ENCODE assay signal across 8 cellular contexts in genomic region chr11:57426754-57427691, GRCh38. TPM values are rescaled to one million over a fixed set of nuclear protein-coding genes. Genes with fewer than 3 reads are reported as not detected.
DNase-seq lines count a peak whose midpoint lies in the region; ATAC-seq and TF ChIP-seq lines count a peak whose summit lies in the region.

TSS of gene SLC43A3 (minus strand) at chr11:57427121. CDS start at chr11:57426172, 949 bp downstream.

- H3K4me3 ChIP-seq in DOHH2 (ENCODE audit: low read length) (peak within 1 kb of the TSS; percentile 81), iPS-20b (ENCODE audit: low read length) (peak within 1 kb of the TSS; percentile 63), smooth muscle cell (peak within 1 kb of the TSS; percentile 47)

- DNase-seq in Kasumi-1 (lab: John Stamatoyannopoulos, UW) (peak; percentile 78 to 86), UCSD-AML1 (lab: John Stamatoyannopoulos, UW; ENCODE audit: unreplicated experiment) (peak; percentile 88), MCF 10A (ENCODE audit: unreplicated experiment) (peak; percentile 89), smooth muscle cell (lab: John Stamatoyannopoulos, UW; ENCODE audit: unreplicated experiment) (peak; percentile 7), NCI-H1694 treated with DMSO at 0.1 percent for 48 hours (lab: John Stamatoyannopoulos, UW) (no peak)

- WGBS in smooth muscle cell (ENCODE audit: low lambda C conversion rate) = 5% methylated on average over 38 of the region's 45 CpGs

- CTCF ChIA-PET in MCF 10A (lab: Yijun Ruan, JAX) = interaction anchor here (0.6 to 1.8 kb wide), 13 partner anchors 7 to 1232 kb away, joined by 3 to 14 read pairs (median 4); partner anchors contain the start of gene RTN4RL2

- TSS peak; percentile 76 for BruUV-seq in MCF 10A (replicated peaks; lab: Mats Ljungman, UMichigan)

- H3K27ac Mint-ChIP-seq in MCF 10A (ENCODE audit: low read depth, unreplicated experiment) = peak within 1 kb of the TSS; percentile 98

- peak within 1 kb of the TSS; percentile 84 for H3K4me3 Mint-ChIP-seq in MCF 10A (ENCODE audit: unreplicated experiment)

- no peaks in the 10 kb centered on the region for H3K27me3 Mint-ChIP-seq in MCF 10A (ENCODE audit: insufficient read depth, unreplicated experiment)

- peaks cover 27% of the 10 kb centered on the region for H3K36me3 Mint-ChIP-seq in MCF 10A (ENCODE audit: insufficient read depth, unreplicated experiment)

- H3K9me2 ChIP-seq in DOHH2 (replicated peaks; ENCODE audit: control insufficient read depth, low read length) = no peaks in the 10 kb centered on the region

- H4K20me1 ChIP-seq in DOHH2 (ENCODE audit: control insufficient read depth, insufficient read depth, low read depth, low read length) (peaks cover 10% of the 10 kb centered on the region), smooth muscle cell (ENCODE audit: low read depth) (no peaks in the 10 kb centered on the region)

- TF ChIP-seq CTCF in DOHH2 (IDR thresholded peaks at IDR 0.05; ENCODE audit: low read depth, low read length, poor library complexity, severe bottlenecking) (no peak), MCF 10A (IDR thresholded peaks at IDR 0.05; ENCODE audit: unreplicated experiment) (no peak), smooth muscle cell (IDR thresholded peaks at IDR 0.05; ENCODE audit: borderline replicate concordance, insufficient read depth, poor library complexity, severe bottlenecking) (no peak)

- POLR2A ChIA-PET in MCF 10A (lab: Yijun Ruan, JAX) = interaction anchor here (0.6 to 2.3 kb wide), 18 partner anchors 8 to 335 kb away, joined by 3 to 18 read pairs (median 3); partner anchors contain the start of genes SELENOH, SLC43A1 and TIMM10

- no peaks in the 10 kb centered on the region for H3K9me3 ChIP-seq in DOHH2 (ENCODE audit: control insufficient read depth, insufficient read depth, low read length)
- H3K9me3 ChIP-seq in iPS-20b (ENCODE audit: insufficient read depth, low read depth, low read length) = no peaks in the 10 kb centered on the region
- H3K9me3 ChIP-seq in smooth muscle cell (replicated peaks; ENCODE audit: low read depth) = no peaks in the 10 kb centered on the region

- H3K27ac ChIP-seq in DOHH2 (ENCODE audit: low read depth, low read length) (peak within 1 kb of the TSS; percentile 76), iPS-20b (ENCODE audit: low read length) (no peak within 1 kb of the TSS), smooth muscle cell (ENCODE audit: low read depth) (peak within 1 kb of the TSS; percentile 59)

- H3K27me3 ChIP-seq in DOHH2 (ENCODE audit: control insufficient read depth, low read length) (no peaks in the 10 kb centered on the region), iPS-20b (ENCODE audit: insufficient read depth, low read length) (peaks cover 40% of the 10 kb centered on the region), smooth muscle cell (ENCODE audit: low read depth) (peaks cover 3% of the 10 kb centered on the region)

- H3K4me1 ChIP-seq in DOHH2 (ENCODE audit: control insufficient read depth, low read length) = peaks cover 42% of the 10 kb centered on the region
- H3K4me1 ChIP-seq in iPS-20b (ENCODE audit: insufficient read depth, low read length) = peaks cover 8% of the 10 kb centered on the region
- peaks cover 12% of the 10 kb centered on the region for H3K4me1 ChIP-seq in smooth muscle cell (ENCODE audit: low read depth)

- H3K36me3 ChIP-seq in DOHH2 (ENCODE audit: control insufficient read depth, low read length) = peaks cover 47% of the 10 kb centered on the region
- peaks cover 30% of the 10 kb centered on the region; the same call in 1 of the 2 replicates for H3K36me3 ChIP-seq in iPS-20b (ENCODE audit: insufficient read depth, low read depth, low read length)
- H3K36me3 ChIP-seq in smooth muscle cell (ENCODE audit: low read depth) = no peaks in the 10 kb centered on the region

- H3K79me2 ChIP-seq in DOHH2 (ENCODE audit: control insufficient read depth, low read length) = peaks cover 49% of the 10 kb centered on the region
- H3K79me2 ChIP-seq in smooth muscle cell (ENCODE audit: low read depth) = no peaks in the 10 kb centered on the region

- no peaks in the 10 kb centered on the region for H3K9me3 Mint-ChIP-seq in MCF 10A (ENCODE audit: unreplicated experiment)

- H2AFZ ChIP-seq in smooth muscle cell (ENCODE audit: low read depth) = peak within 1 kb of the TSS; percentile 61

- peak within 1 kb of the TSS; percentile 59; the same call in 1 of the 2 replicates for H3K9ac ChIP-seq in iPS-20b (ENCODE audit: low read depth, low read length)
- H3K9ac ChIP-seq in smooth muscle cell (ENCODE audit: low read depth) = peak within 1 kb of the TSS; percentile 18

- intact Hi-C loops in MCF 10A (cut with micrococcal nuclease) = no loop called here

- H3K4me2 ChIP-seq in DOHH2 (ENCODE audit: low read length) (peak within 1 kb of the TSS; percentile 100), smooth muscle cell (peak within 1 kb of the TSS; percentile 88)

- H3F3A ChIP-seq in DOHH2 (ENCODE audit: control insufficient read depth, insufficient read depth) (no peaks in the 10 kb centered on the region), smooth muscle cell (ENCODE audit: low read depth) (no peaks in the 10 kb centered on the region)

- peaks cover 43% of the 10 kb centered on the region for H3K4me1 Mint-ChIP-seq in MCF 10A (ENCODE audit: insufficient read depth, unreplicated experiment)

- peak; percentile 58 for ATAC-seq in GM21619 (IDR thresholded peaks at IDR 0.05; ENCODE audit: unreplicated experiment)

RNA-seq across cellular contexts. Expression of gene SLC43A3, which starts in this region (rescaled TPM):
- total RNA-seq in MCF 10A (2022) (96.6 and 112 TPM in 2 replicates), smooth muscle cell (8.0 and 9.3 TPM in 2 replicates)
- 12.8 and 13.5 TPM in 2 replicates for polyA plus RNA-seq in smooth muscle cell
